Comparison of ENCODE assay signal across 9 cellular contexts in genomic region chr7:153193144-153193595, GRCh38.
DNase-seq lines count a peak whose midpoint lies in the region; ATAC-seq, FAIRE-seq and TF ChIP-seq lines count a peak whose summit lies in the region.
"Had no signal": no experiment of that assay in that cellular context is flagged by ENCODE, and none has a peak within 500 bp of the region (broad histone marks: within the 10 kb centered on the region; RNA-seq: fewer than 3 reads in every experiment).

No MANE protein-coding gene starts in this region.

- no peaks in the 10 kb centered on the region for H3K9me2 ChIP-seq in SK-N-SH

- no peaks in the 10 kb centered on the region for H3F3A ChIP-seq in SK-N-SH (replicated peaks; ENCODE audit: insufficient read depth)

- no peak for ATAC-seq in SK-N-SH treated with all-trans-retinoic acid at 6 μM for 48 hours
- peak; percentile 64 for ATAC-seq in lung (ENCODE audit: insufficient read depth, low FRiP score)
- no peak for ATAC-seq in GM18870 (IDR thresholded peaks at IDR 0.05; ENCODE audit: unreplicated experiment)

- H3K9me3 ChIP-seq in SK-N-SH (no peaks in the 10 kb centered on the region; the same call in 1 of the 2 replicates), lung (ENCODE audit: control insufficient read depth in 2 of 2, insufficient read depth in 1 of 2, low read length in 1 of 2) (no peaks in the 10 kb centered on the region)

- TF ChIP-seq EP300 in SK-N-SH (IDR thresholded peaks at IDR 0.05; ENCODE audit: borderline replicate concordance in 1 of 2, low read depth in 1 of 2, low read length in 1 of 2) (no peak), Ishikawa (IDR thresholded peaks at IDR 0.05; ENCODE audit: borderline replicate concordance) (no peak)

- no peak for FAIRE-seq in RCC 7860 (lab: Jason Lieb, UNC)

- H3K4me1 ChIP-seq in SK-N-SH (ENCODE audit: control insufficient read depth in 1 of 2, insufficient read depth in 2 of 2, low read depth in 1 of 2, low read length in 1 of 2) (no peaks in the 10 kb centered on the region), lung (ENCODE audit: control insufficient read depth in 2 of 2, insufficient read depth in 2 of 2, low read length in 2 of 2) (peaks cover 0 to 2% of the 10 kb centered on the region in 2 donors)
- H3K4me1 ChIP-seq: BLaER1 treated with 17β-estradiol and CSF1 and Interleukin-3, amounts not matched to agents 10 nM and 100 nM had no signal

- no peak overlapping the region for H2AFZ ChIP-seq in SK-N-SH (ENCODE audit: low read depth)

- no peak overlapping the region for H3K9ac ChIP-seq in SK-N-SH
- H3K9ac ChIP-seq: BLaER1 treated with 17β-estradiol and CSF1 and Interleukin-3, amounts not matched to agents 10 nM and 100 nM had no signal

- no peaks in the 10 kb centered on the region for H3K36me3 ChIP-seq in SK-N-SH (replicated peaks in 1 of 2; ENCODE audit: control insufficient read depth in 1 of 2, insufficient read depth in 2 of 2, low read length in 1 of 2)
- H3K36me3 ChIP-seq in lung (ENCODE audit: control insufficient read depth in 2 of 2, insufficient read depth in 2 of 2, low read length in 2 of 2): no peaks in the 10 kb centered on the region
- H3K36me3 ChIP-seq: BLaER1 treated with 17β-estradiol and CSF1 and Interleukin-3, amounts not matched to agents 10 nM and 100 nM had no signal

- H3K4me3 ChIP-seq in SK-N-SH (ENCODE audit: low read depth in 2 of 2, low read length in 1 of 2) (no peak overlapping the region), astrocyte of the cerebellum (ENCODE audit: low read depth, low read length) (no peak overlapping the region), lung (no peak overlapping the region)
- H3K4me3 ChIP-seq: BLaER1 treated with 17β-estradiol and CSF1 and Interleukin-3, amounts not matched to agents 10 nM and 100 nM had no signal

- no peak overlapping the region for H3K27ac ChIP-seq in SK-N-SH (ENCODE audit: low read depth in 2 of 2, low read length in 1 of 2)
- no peak overlapping the region for H3K27ac ChIP-seq in lung (ENCODE audit: low read depth in 1 of 2, low read length in 1 of 2)
- H3K27ac ChIP-seq: BLaER1 treated with 17β-estradiol and CSF1 and Interleukin-3, amounts not matched to agents 10 nM and 100 nM had no signal

- TF ChIP-seq RAD21 in SK-N-SH (IDR thresholded peaks at IDR 0.05; ENCODE audit: low read length): peak; percentile 63
- peak; percentile 64 for TF ChIP-seq RAD21 in Ishikawa (IDR thresholded peaks at IDR 0.05; ENCODE audit: low read depth)

- POLR2A ChIA-PET in SK-N-SH (lab: Yijun Ruan, JAX): no interaction called here

- CTCF ChIA-PET in SK-N-SH (lab: Yijun Ruan, JAX): interaction anchor here (0.7 to 2.8 kb wide), 20 partner anchors 9 to 317 kb away, joined by 3 to 13 read pairs (median 5); no protein-coding TSS in a partner anchor

- H3K79me2 ChIP-seq in SK-N-SH (ENCODE audit: insufficient read depth): no peaks in the 10 kb centered on the region

- no peak overlapping the region for H3K4me2 ChIP-seq in SK-N-SH

- H4K20me1 ChIP-seq in SK-N-SH (ENCODE audit: insufficient read depth): no peaks in the 10 kb centered on the region
- H4K20me1 ChIP-seq: BLaER1 treated with 17β-estradiol and CSF1 and Interleukin-3, amounts not matched to agents 10 nM and 100 nM had no signal

- WGBS in SK-N-SH (ENCODE audit: low lambda C conversion rate): 7% methylated on average over 12 of the region's 12 CpGs
- 8 to 10% methylated on average over 9 to 12 of the region's 12 CpGs for WGBS in lung, 2 donors

- DNase-seq in SK-N-SH: peak; percentile 74
- DNase-seq in astrocyte of the cerebellum (ENCODE audit: low read depth): no peak
- peak; percentile 33 for DNase-seq in lung (ENCODE audit: low spot score)
- no peak for DNase-seq in dermis blood vessel endothelial cell
- DNase-seq in RCC 7860 (ENCODE audit: low spot score): no peak

- no peaks in the 10 kb centered on the region for H3K27me3 ChIP-seq in SK-N-SH (ENCODE audit: insufficient read depth)
- no peaks in the 10 kb centered on the region for H3K27me3 ChIP-seq in lung (ENCODE audit: control insufficient read depth, insufficient read depth)
- H3K27me3 ChIP-seq: BLaER1 treated with 17β-estradiol and CSF1 and Interleukin-3, amounts not matched to agents 10 nM and 100 nM had no signal

- in situ Hi-C loops in astrocyte of the cerebellum (cut with HindIII; ENCODE audit: low sequenced_read_pairs): no loop called here

- TF ChIP-seq CTCF in SK-N-SH (IDR thresholded peaks at IDR 0.05) (peak; percentile 29; the same call in 1 of the 2 replicates), astrocyte of the cerebellum (IDR thresholded peaks at IDR 0.05; ENCODE audit: low read depth, low read length, missing control alignments) (peak; percentile 26), lung (IDR thresholded peaks at IDR 0.05; ENCODE audit: control extremely low read depth, extremely low read depth) (peak; percentile 3)

TF ChIP-seq in SK-N-SH, 30 proteins besides CTCF, POLR2A, EP300 and RAD21:
- peak; percentile 49; the same call in 1 of the 2 replicates for TF ChIP-seq SMC3 (IDR thresholded peaks at IDR 0.05; ENCODE audit: low read depth, low read length)
- TF ChIP-seq MAX (IDR thresholded peaks at IDR 0.05; ENCODE audit: low read depth): no peak

TF ChIP-seq in SK-N-SH treated with all-trans-retinoic acid at 6 μM for 48 hours, 23 proteins besides CTCF, POLR2A, EP300 and RAD21:
- no peak for TF ChIP-seq BACH2 (CRISPR knock-in tag; IDR thresholded peaks at IDR 0.05; ENCODE audit: borderline replicate concordance)
- no peak for TF ChIP-seq RARB (CRISPR knock-in tag; IDR thresholded peaks at IDR 0.05)
- TF ChIP-seq TOX (CRISPR knock-in tag; IDR thresholded peaks at IDR 0.05; ENCODE audit: borderline replicate concordance): no peak
- TF ChIP-seq ZFP3 (CRISPR knock-in tag; IDR thresholded peaks at IDR 0.05): no peak
- no peak for TF ChIP-seq ZNF565 (CRISPR knock-in tag; conservative IDR thresholded peaks at IDR 0.05; ENCODE audit: low read depth)
- no peak for TF ChIP-seq ZNF8 (CRISPR knock-in tag; IDR thresholded peaks at IDR 0.05)
- no peak for TF ChIP-seq CSRNP3 (CRISPR knock-in tag; IDR thresholded peaks at IDR 0.05)
- TF ChIP-seq GLIS3 (CRISPR knock-in tag; IDR thresholded peaks at IDR 0.05): no peak

TF ChIP-seq in Ishikawa, 13 proteins besides CTCF, POLR2A, EP300 and RAD21:
- TF ChIP-seq FOXM1 (IDR thresholded peaks at IDR 0.05; ENCODE audit: borderline replicate concordance, low read depth) (no peak), TCF12 (IDR thresholded peaks at IDR 0.05; ENCODE audit: low read depth) (no peak), REST (IDR thresholded peaks at IDR 0.05; ENCODE audit: low read depth) (no peak), TAF1 (IDR thresholded peaks at IDR 0.05; ENCODE audit: low read depth) (no peak), USF1 (IDR thresholded peaks at IDR 0.05) (no peak), NFIC (IDR thresholded peaks at IDR 0.05) (no peak), EGR1 (IDR thresholded peaks at IDR 0.05) (no peak), CEBPB (IDR thresholded peaks at IDR 0.05) (no peak), CREB1 (IDR thresholded peaks at IDR 0.05; ENCODE audit: low read depth) (no peak), TEAD4 (IDR thresholded peaks at IDR 0.05) (no peak), ZBTB7A (IDR thresholded peaks at IDR 0.05; ENCODE audit: low read depth) (no peak), MAX (IDR thresholded peaks at IDR 0.05) (no peak), YY1 (IDR thresholded peaks at IDR 0.05; ENCODE audit: low read depth) (no peak)

Comparison
In these comparisons a context has a peak if more than half of its experiments do, and no peak if none do; other contexts are left out.
1. DNase-seq: peak in SK-N-SH (single experiment) and lung (single experiment); none in astrocyte of the cerebellum (single experiment), dermis blood vessel endothelial cell (single experiment) and RCC 7860 (single experiment).
2. Peak in every context shown above with its lines, with median percentiles within 50 percentile points of each other: CTCF ChIP-seq.